Comparison of ENCODE assay signal across 18 cellular contexts in the genomic region with DNA sequence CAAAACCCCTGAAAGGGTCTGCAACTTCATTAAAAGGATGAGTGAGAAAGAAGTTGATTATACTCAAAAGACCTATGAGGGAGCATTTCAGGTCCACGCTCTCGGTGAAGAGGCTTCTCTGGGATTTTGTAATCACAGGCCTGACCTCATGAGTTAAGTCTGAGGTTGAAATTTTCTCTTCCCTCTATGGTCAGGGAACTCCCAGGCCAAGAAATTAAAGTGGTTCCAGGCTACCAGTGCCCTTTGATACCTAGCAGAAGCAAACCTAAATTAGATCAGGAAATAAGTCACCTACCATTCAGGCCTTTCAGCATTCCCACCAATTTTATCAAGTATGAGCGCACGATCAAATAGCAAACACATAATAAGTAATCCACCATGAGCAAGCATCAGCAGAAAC. TPM values are rescaled to one million over a fixed set of nuclear protein-coding genes. Genes with fewer than 3 reads are reported as not detected.
DNase-seq lines count a peak whose midpoint lies in the region; ATAC-seq and TF ChIP-seq lines count a peak whose summit lies in the region.
"Had no signal": no experiment of that assay in that cellular context is flagged by ENCODE, and none has a peak within 500 bp of the region (broad histone marks: within the 10 kb centered on the region; RNA-seq: fewer than 3 reads in every experiment).

No MANE protein-coding gene starts in this region.

- H3K4me3 ChIP-seq in NB4 (ENCODE audit: low read depth, low read length) (no peak overlapping the region), choroid plexus epithelial cell (ENCODE audit: low read depth, low read length) (no peak overlapping the region), mucosa of stomach (ENCODE audit: low read length) (no peak overlapping the region), MM.1S (ENCODE audit: low read length) (no peak overlapping the region)
- H3K4me3 ChIP-seq: MG63 had no signal

- H3K9me3 ChIP-seq in mucosa of stomach (ENCODE audit: control insufficient read depth, low read length) (no peaks in the 10 kb centered on the region), MM.1S (replicated peaks; ENCODE audit: insufficient read depth, low read length) (no peaks in the 10 kb centered on the region)
- H3K9me3 ChIP-seq: MG63 had no signal

- no peaks in the 10 kb centered on the region for H3K9me3 Mint-ChIP-seq in Calu3 (ENCODE audit: low read depth, unreplicated experiment)
- H3K9me3 Mint-ChIP-seq: CD4-positive, CD25-positive, alpha-beta regulatory T cell; HFFc6 had no signal

- ATAC-seq in HG03159 (IDR thresholded peaks at IDR 0.05; ENCODE audit: unreplicated experiment) (no peak), omental fat pad (ENCODE audit: low FRiP score) (no peak)

- H3K4me1 Mint-ChIP-seq in Calu3 (ENCODE audit: low read depth, unreplicated experiment) = peaks cover 38% of the 10 kb centered on the region

- CTCF ChIA-PET in Calu3 (lab: Charles Lee) = no interaction called here

- intact Hi-C loops in Calu3 (cut with micrococcal nuclease; ENCODE audit: unreplicated experiment) = loop anchor here (1.0 to 2.0 kb wide), 2 partner anchors 14 to 25 kb away; no protein-coding TSS in a partner anchor

- no peaks in the 10 kb centered on the region for H3K9me2 ChIP-seq in MM.1S (replicated peaks; ENCODE audit: insufficient read depth, low read length)

- TF ChIP-seq POLR2A in NB4 (IDR thresholded peaks at IDR 0.05; ENCODE audit: extremely low read depth, insufficient read length) = no peak

- H4K20me1 ChIP-seq in MM.1S (ENCODE audit: insufficient read depth, low read length) = no peaks in the 10 kb centered on the region

- TF ChIP-seq CTCF in Calu3 (IDR thresholded peaks at IDR 0.05; ENCODE audit: unreplicated experiment) (no peak), NB4 (IDR thresholded peaks at IDR 0.05; ENCODE audit: low read depth, low read length) (no peak), choroid plexus epithelial cell (conservative IDR thresholded peaks at IDR 0.05; ENCODE audit: low read depth, low read length) (no peak), omental fat pad (IDR thresholded peaks at IDR 0.05) (no peak), MM.1S (IDR thresholded peaks at IDR 0.05; ENCODE audit: low read length) (no peak)

- DNase-seq in Calu3 (peak; percentile 58), NB4 (ENCODE audit: low read depth) (peak; percentile 4), choroid plexus epithelial cell (ENCODE audit: low read depth) (peak; percentile 11), omental fat pad (ENCODE audit: low spot score) (no peak), MM.1S (no peak)
- no peak for DNase-seq in activated CD4-positive, CD25-positive, alpha-beta regulatory T cell treated with anti-CD3 and anti-CD28 coated beads, Interleukin-2, amount 50 U/mL, for 72 hours
- DNase-seq: ACHN; AML-193; CD4-positive, CD25-positive, alpha-beta regulatory T cell; DMS53; HFFc6; MG63; NCI-H1417 treated with DMSO at 0.1 percent for 48 hours; NCI-H2081; NCI-H524 had no signal

- no peak overlapping the region for H3K27ac ChIP-seq in MM.1S (ENCODE audit: low read length)
- H3K27ac ChIP-seq: KMS-11 had no signal

- no peaks in the 10 kb centered on the region for H3K27me3 Mint-ChIP-seq in Calu3 (ENCODE audit: unreplicated experiment)
- H3K27me3 Mint-ChIP-seq: CD4-positive, CD25-positive, alpha-beta regulatory T cell had no signal

- no peaks in the 10 kb centered on the region for H3K27me3 ChIP-seq in mucosa of stomach (ENCODE audit: control insufficient read depth, insufficient read depth, low read length)
- H3K27me3 ChIP-seq in MM.1S (replicated peaks; ENCODE audit: insufficient read depth, low read length) = no peaks in the 10 kb centered on the region
- H3K27me3 ChIP-seq: MG63 had no signal

- peaks cover 73% of the 10 kb centered on the region for H3K79me2 ChIP-seq in MM.1S (ENCODE audit: low read length)

- H3K4me1 ChIP-seq in mucosa of stomach (ENCODE audit: control insufficient read depth, insufficient read depth, low read length) (peaks cover 8% of the 10 kb centered on the region), MM.1S (ENCODE audit: low read length) (no peaks in the 10 kb centered on the region)

- no peaks in the 10 kb centered on the region for H3K36me3 ChIP-seq in mucosa of stomach (ENCODE audit: control insufficient read depth, insufficient read depth, low read length)
- no peaks in the 10 kb centered on the region for H3K36me3 ChIP-seq in MM.1S (replicated peaks; ENCODE audit: insufficient read depth, low read length)
- H3K36me3 ChIP-seq: MG63 had no signal

- H3K36me3 Mint-ChIP-seq in Calu3 (ENCODE audit: insufficient read depth, unreplicated experiment) = peaks cover 11% of the 10 kb centered on the region
- H3K36me3 Mint-ChIP-seq: CD4-positive, CD25-positive, alpha-beta regulatory T cell had no signal

- H3F3A ChIP-seq in MM.1S (ENCODE audit: insufficient read depth, low read length) = no peaks in the 10 kb centered on the region

- H3K9ac ChIP-seq in mucosa of stomach (ENCODE audit: low read length) (peak overlapping the region; percentile 2), MM.1S (ENCODE audit: low read length) (no peak overlapping the region)
- H3K9ac ChIP-seq: KMS-11 had no signal

- H2AFZ ChIP-seq in MM.1S (ENCODE audit: low read length) = no peak overlapping the region

- H3K27ac Mint-ChIP-seq in Calu3 (ENCODE audit: unreplicated experiment) = peak overlapping the region; percentile 22
- H3K27ac Mint-ChIP-seq: HFFc6 had no signal

- H3K4me3 Mint-ChIP-seq in Calu3 (ENCODE audit: low read depth, unreplicated experiment) = peak overlapping the region; percentile 61
- H3K4me3 Mint-ChIP-seq: CD4-positive, CD25-positive, alpha-beta regulatory T cell; HFFc6 had no signal

- no TSS peak for BruUV-seq in Calu3 (replicated peaks; lab: Mats Ljungman, UMichigan)

- no peak overlapping the region for H3K4me2 ChIP-seq in MM.1S (ENCODE audit: low read depth, low read length)
- H3K4me2 ChIP-seq: KMS-11 had no signal

RNA-seq across cellular contexts. Expression of gene MBTD1, which starts 27.9 kb away (rescaled TPM):
- 35.6 and 38.4 TPM in 2 replicates for total RNA-seq in Calu3 (2022)
- 10 to 100 TPM; 11.2 to 22.4 (median 15.6) TPM for total RNA-seq in omental fat pad

RNA-seq across cellular contexts. Expression of gene UTP18, which starts 28.3 kb away (rescaled TPM):
- total RNA-seq in Calu3 (2022) = 66.7 and 68.5 TPM in 2 replicates
- 10 to 100 TPM; 24.1 to 51.0 (median 24.4) TPM for total RNA-seq in omental fat pad

Comparison
In these comparisons a context has a peak if more than half of its experiments do, and no peak if none do; other contexts are left out.
1. DNase-seq: peak in Calu3 (single experiment), NB4 (single experiment) and choroid plexus epithelial cell (single experiment); none in activated CD4-positive, CD25-positive, alpha-beta regulatory T cell treated with anti-CD3 and anti-CD28 coated beads, Interleukin-2, amount 50 U/mL, for 72 hours (single experiment), omental fat pad (single experiment) and MM.1S (single experiment).